In genomic region chr3:105553851-105554250, GRCh38 we compare ENCODE assay signal across 26 cellular contexts.
DNase-seq lines count a peak whose midpoint lies in the region; FAIRE-seq and TF ChIP-seq lines count a peak whose summit lies in the region.
"Had no signal": no experiment of that assay in that cellular context is flagged by ENCODE, and none has a peak within 500 bp of the region (broad histone marks: within the 10 kb centered on the region; RNA-seq: fewer than 3 reads in every experiment).

No MANE protein-coding gene starts in this region.

- no peak overlapping the region for H3K4me2 ChIP-seq in astrocyte (ENCODE audit: low read length)
- H3K4me2 ChIP-seq: BLaER1 treated with 17β-estradiol and CSF1 and Interleukin-3, amounts not matched to agents 10 nM and 100 nM had no signal

- no peak overlapping the region for H3K4me3 ChIP-seq in astrocyte (ENCODE audit: insufficient read depth, low read depth, low read length)
- H3K4me3 ChIP-seq: BLaER1 treated with 17β-estradiol and CSF1 and Interleukin-3, amounts not matched to agents 10 nM and 100 nM; SJCRH30; tibial artery had no signal

- TF ChIP-seq CTCF in astrocyte (IDR thresholded peaks at IDR 0.05; ENCODE audit: insufficient read depth, low read depth, low read length): no peak

- H2AFZ ChIP-seq in astrocyte (ENCODE audit: low read depth, low read length): no peak overlapping the region

- H3K27me3 ChIP-seq in astrocyte (ENCODE audit: insufficient read depth, low read length): no peaks in the 10 kb centered on the region
- H3K27me3 ChIP-seq: BLaER1 treated with 17β-estradiol and CSF1 and Interleukin-3, amounts not matched to agents 10 nM and 100 nM; SJCRH30; tibial artery had no signal

- H3K9me3 Mint-ChIP-seq in astrocyte (ENCODE audit: unreplicated experiment): no peaks in the 10 kb centered on the region
- H3K9me3 Mint-ChIP-seq in activated T-helper 1 cell treated with anti-CD3 and anti-CD28 coated beads, Interleukin-12 subunit alpha, Interleukin-12 subunit beta, Interleukin-2, Interleukin-4 antibody, amounts not matched to agents 30 ng/mL and 10 ng/mL and 1 ng/mL, durations not matched to agents 14 hours and 24 hours and 36 hours: no peaks in the 10 kb centered on the region
- H3K9me3 Mint-ChIP-seq: activated naive CD4-positive, alpha-beta T cell treated with anti-CD3 and anti-CD28 coated beads, Interleukin-2, amount 10 ng/mL, durations not matched to agents 7 days and 5 days; activated T-cell treated with anti-CD3 and anti-CD28 coated beads, Interleukin-2, amount 50 U/mL, for 72 hours; natural killer cell had no signal

- H3K4me1 Mint-ChIP-seq in astrocyte (ENCODE audit: low read depth, unreplicated experiment): peaks cover 17% of the 10 kb centered on the region
- no peaks in the 10 kb centered on the region for H3K4me1 Mint-ChIP-seq in activated T-helper 1 cell treated with anti-CD3 and anti-CD28 coated beads, Interleukin-12 subunit alpha, Interleukin-12 subunit beta, Interleukin-2, Interleukin-4 antibody, amounts not matched to agents 30 ng/mL and 10 ng/mL and 1 ng/mL, durations not matched to agents 14 hours and 24 hours and 36 hours (ENCODE audit: low read depth)
- H3K4me1 Mint-ChIP-seq: activated naive CD4-positive, alpha-beta T cell treated with anti-CD3 and anti-CD28 coated beads, Interleukin-2, amount 10 ng/mL, durations not matched to agents 7 days and 5 days; natural killer cell had no signal

- peak; percentile 35 for DNase-seq in AG08395 (ENCODE audit: low spot score)
- DNase-seq in HCEC 1CT: peak; percentile 6
- DNase-seq in astrocyte (ENCODE audit: low read depth): peak; percentile 13
- peak; percentile 41 for DNase-seq in iris pigment epithelial cell (ENCODE audit: low read depth)
- DNase-seq in DMS79 treated with DMSO at 0.1 percent for 48 hours (lab: John Stamatoyannopoulos, UW): no peak
- DNase-seq in activated T-helper 1 cell treated with anti-CD3 and anti-CD28 coated beads, Interleukin-12 subunit alpha, Interleukin-12 subunit beta, Interleukin-2, Interleukin-4 antibody, amounts not matched to agents 30 ng/mL and 10 ng/mL and 1 ng/mL, durations not matched to agents 14 hours and 24 hours and 36 hours (ENCODE audit: low spot score): no peak
- DNase-seq in mucosa of gallbladder (ENCODE audit: low spot score): no peak
- DNase-seq in T1000 (lab: John Stamatoyannopoulos, UW): no peak
- DNase-seq: activated CD4-positive, alpha-beta T cell treated with anti-CD3 and anti-CD28 coated beads for 4 hours; activated naive CD4-positive, alpha-beta T cell treated with anti-CD3 and anti-CD28 coated beads, Interleukin-2, amount 10 ng/mL, durations not matched to agents 7 days and 5 days; activated T-cell treated with anti-CD3 and anti-CD28 coated beads, Interleukin-2, amount 50 U/mL, for 72 hours; Calu3; effector memory CD4-positive, alpha-beta T cell; head of caudate nucleus; Kasumi-1; natural killer cell; NCI-H1105; NCI-H2029; NCI-H510A treated with DMSO at 0.1 percent for 48 hours; NK-92 treated with Interleukin-12 subunit alpha and Interleukin-12 subunit beta, amount 100 ng/mL, for 24 hours; SJCRH30; stimulated activated CD4-positive, alpha-beta T cell treated with anti-CD3 and anti-CD28 coated beads, Interleukin-4, amount 100 ng/mL, for 24 hours; stimulated activated naive CD4-positive, alpha-beta T cell treated with Interleukin-2 at 50 U/mL for 16 hours; tibial artery had no signal

- H3K27ac ChIP-seq in astrocyte (ENCODE audit: low read depth, low read length): no peak overlapping the region
- H3K27ac ChIP-seq: BLaER1 treated with 17β-estradiol and CSF1 and Interleukin-3, amounts not matched to agents 10 nM and 100 nM; SJCRH30; tibial artery had no signal

- no peak overlapping the region for H3K9ac ChIP-seq in astrocyte (ENCODE audit: low read length)
- H3K9ac ChIP-seq: BLaER1 treated with 17β-estradiol and CSF1 and Interleukin-3, amounts not matched to agents 10 nM and 100 nM had no signal

- H3K4me1 ChIP-seq in astrocyte (ENCODE audit: insufficient read depth, low read length): no peaks in the 10 kb centered on the region
- H3K4me1 ChIP-seq: BLaER1 treated with 17β-estradiol and CSF1 and Interleukin-3, amounts not matched to agents 10 nM and 100 nM; SJCRH30; tibial artery had no signal

- H3K27ac Mint-ChIP-seq in astrocyte (ENCODE audit: unreplicated experiment): peak overlapping the region; percentile 15
- no peak overlapping the region for H3K27ac Mint-ChIP-seq in activated T-helper 1 cell treated with anti-CD3 and anti-CD28 coated beads, Interleukin-12 subunit alpha, Interleukin-12 subunit beta, Interleukin-2, Interleukin-4 antibody, amounts not matched to agents 30 ng/mL and 10 ng/mL and 1 ng/mL, durations not matched to agents 14 hours and 24 hours and 36 hours
- H3K27ac Mint-ChIP-seq: activated naive CD4-positive, alpha-beta T cell treated with anti-CD3 and anti-CD28 coated beads, Interleukin-2, amount 10 ng/mL, durations not matched to agents 7 days and 5 days; activated T-cell treated with anti-CD3 and anti-CD28 coated beads, Interleukin-2, amount 50 U/mL, for 72 hours; natural killer cell had no signal

- no peak for FAIRE-seq in astrocyte (lab: Jason Lieb, UNC)
- FAIRE-seq: GM18507 had no signal

- H3K9me3 ChIP-seq in astrocyte (ENCODE audit: insufficient read depth, low read depth, low read length): no peaks in the 10 kb centered on the region
- H3K9me3 ChIP-seq: BLaER1 treated with 17β-estradiol and CSF1 and Interleukin-3, amounts not matched to agents 10 nM and 100 nM; SJCRH30; tibial artery had no signal

- no peaks in the 10 kb centered on the region for H4K20me1 ChIP-seq in astrocyte (ENCODE audit: insufficient read depth, low read length)
- H4K20me1 ChIP-seq: BLaER1 treated with 17β-estradiol and CSF1 and Interleukin-3, amounts not matched to agents 10 nM and 100 nM had no signal

- peaks cover 11% of the 10 kb centered on the region for H3K36me3 Mint-ChIP-seq in astrocyte (ENCODE audit: low read depth, unreplicated experiment)
- H3K36me3 Mint-ChIP-seq in activated T-helper 1 cell treated with anti-CD3 and anti-CD28 coated beads, Interleukin-12 subunit alpha, Interleukin-12 subunit beta, Interleukin-2, Interleukin-4 antibody, amounts not matched to agents 30 ng/mL and 10 ng/mL and 1 ng/mL, durations not matched to agents 14 hours and 24 hours and 36 hours (ENCODE audit: low read depth): peaks cover 10% of the 10 kb centered on the region
- H3K36me3 Mint-ChIP-seq: natural killer cell had no signal

- intact Hi-C loops in activated T-helper 1 cell treated with anti-CD3 and anti-CD28 coated beads, Interleukin-12 subunit alpha, Interleukin-12 subunit beta, Interleukin-2, Interleukin-4 antibody, amounts not matched to agents 30 ng/mL and 10 ng/mL and 1 ng/mL, durations not matched to agents 14 hours and 24 hours and 36 hours (cut with micrococcal nuclease): no loop called here

- no peaks in the 10 kb centered on the region for H3K79me2 ChIP-seq in astrocyte (ENCODE audit: insufficient read depth, low read length)

- H3K27me3 Mint-ChIP-seq in astrocyte (ENCODE audit: low read depth, unreplicated experiment): no peaks in the 10 kb centered on the region
- H3K27me3 Mint-ChIP-seq in activated T-helper 1 cell treated with anti-CD3 and anti-CD28 coated beads, Interleukin-12 subunit alpha, Interleukin-12 subunit beta, Interleukin-2, Interleukin-4 antibody, amounts not matched to agents 30 ng/mL and 10 ng/mL and 1 ng/mL, durations not matched to agents 14 hours and 24 hours and 36 hours (ENCODE audit: insufficient read depth): no peaks in the 10 kb centered on the region
- H3K27me3 Mint-ChIP-seq: activated naive CD4-positive, alpha-beta T cell treated with anti-CD3 and anti-CD28 coated beads, Interleukin-2, amount 10 ng/mL, durations not matched to agents 7 days and 5 days had no signal

- H3K4me3 Mint-ChIP-seq in astrocyte (ENCODE audit: unreplicated experiment): no peak overlapping the region
- H3K4me3 Mint-ChIP-seq in activated T-helper 1 cell treated with anti-CD3 and anti-CD28 coated beads, Interleukin-12 subunit alpha, Interleukin-12 subunit beta, Interleukin-2, Interleukin-4 antibody, amounts not matched to agents 30 ng/mL and 10 ng/mL and 1 ng/mL, durations not matched to agents 14 hours and 24 hours and 36 hours: no peak overlapping the region
- H3K4me3 Mint-ChIP-seq: activated naive CD4-positive, alpha-beta T cell treated with anti-CD3 and anti-CD28 coated beads, Interleukin-2, amount 10 ng/mL, durations not matched to agents 7 days and 5 days; activated T-cell treated with anti-CD3 and anti-CD28 coated beads, Interleukin-2, amount 50 U/mL, for 72 hours; natural killer cell had no signal

- H3K36me3 ChIP-seq in astrocyte (ENCODE audit: insufficient read depth, low read length): peaks cover 51% of the 10 kb centered on the region
- H3K36me3 ChIP-seq: SJCRH30 had no signal

Comparison
In these comparisons a context has a peak if more than half of its experiments do, and no peak if none do; other contexts are left out.
1. DNase-seq: peak in AG08395 (single experiment), HCEC 1CT (single experiment), astrocyte (single experiment) and iris pigment epithelial cell (single experiment); none in DMS79 treated with DMSO at 0.1 percent for 48 hours (single experiment), activated T-helper 1 cell treated with anti-CD3 and anti-CD28 coated beads, Interleukin-12 subunit alpha, Interleukin-12 subunit beta, Interleukin-2, Interleukin-4 antibody, amounts not matched to agents 30 ng/mL and 10 ng/mL and 1 ng/mL, durations not matched to agents 14 hours and 24 hours and 36 hours (single experiment), mucosa of gallbladder (single experiment) and T1000 (single experiment).